ENCODE assay signal across 8 cellular contexts in genomic region chr12:64273527-64274403, GRCh38. TPM values are rescaled to one million over a fixed set of nuclear protein-coding genes. Genes with fewer than 3 reads are reported as not detected.
DNase-seq lines count a peak whose midpoint lies in the region; ATAC-seq and TF ChIP-seq lines count a peak whose summit lies in the region.

No MANE protein-coding gene starts in this region.

- H3K9ac ChIP-seq in SK-N-SH = no peak overlapping the region

- in situ Hi-C loops in GM13976 (cut with MboI; ENCODE audit: low sequenced_read_pairs, unreplicated experiment) = no loop called here

- H3K4me2 ChIP-seq in SK-N-SH = no peak overlapping the region

- H3K79me2 ChIP-seq in SK-N-SH (ENCODE audit: insufficient read depth) = no peaks in the 10 kb centered on the region

- intact Hi-C loops in vagina (cut with DNase I) = no loop called here

- no peaks in the 10 kb centered on the region for H3K4me1 ChIP-seq in SK-N-SH (ENCODE audit: control insufficient read depth in 1 of 2, insufficient read depth in 2 of 2, low read depth in 1 of 2, low read length in 1 of 2)
- no peaks in the 10 kb centered on the region for H3K4me1 ChIP-seq in iPS DF 6.9 (ENCODE audit: control insufficient read depth, insufficient read depth, low read length)
- no peaks in the 10 kb centered on the region for H3K4me1 ChIP-seq in vagina

- POLR2A ChIA-PET in SK-N-SH (lab: Yijun Ruan, JAX) = no interaction called here

- no peaks in the 10 kb centered on the region for H3K36me3 ChIP-seq in SK-N-SH (replicated peaks in 1 of 2; ENCODE audit: control insufficient read depth in 1 of 2, insufficient read depth in 2 of 2, low read length in 1 of 2)
- H3K36me3 ChIP-seq in iPS DF 6.9 (ENCODE audit: control insufficient read depth, insufficient read depth, low read length) = no peaks in the 10 kb centered on the region
- H3K36me3 ChIP-seq in vagina = no peaks in the 10 kb centered on the region

- no peak for TF ChIP-seq EP300 in SK-N-SH (IDR thresholded peaks at IDR 0.05; ENCODE audit: borderline replicate concordance in 1 of 2, low read depth in 1 of 2, low read length in 1 of 2)

- no peaks in the 10 kb centered on the region for H3K9me3 ChIP-seq in SK-N-SH
- no peaks in the 10 kb centered on the region for H3K9me3 ChIP-seq in iPS DF 6.9 (ENCODE audit: control insufficient read depth, insufficient read depth, low read length)
- no peaks in the 10 kb centered on the region for H3K9me3 ChIP-seq in vagina

- H3F3A ChIP-seq in SK-N-SH (replicated peaks; ENCODE audit: insufficient read depth) = no peaks in the 10 kb centered on the region

- H3K4me3 ChIP-seq in AG09309 (ENCODE audit: control insufficient read depth, low read depth, low read length) = no peak overlapping the region
- peak overlapping the region in 1 of 2 experiments; percentile 12; a peak in 1 of 4 replicates for H3K4me3 ChIP-seq in SK-N-SH (ENCODE audit: low read depth in 2 of 2, low read length in 1 of 2)
- H3K4me3 ChIP-seq in iPS DF 6.9 (ENCODE audit: low read length) = no peak overlapping the region
- no peak overlapping the region for H3K4me3 ChIP-seq in vagina

- no peaks in the 10 kb centered on the region for H3K9me2 ChIP-seq in SK-N-SH

- H3K27me3 ChIP-seq in SK-N-SH (ENCODE audit: insufficient read depth) (no peaks in the 10 kb centered on the region; the same call in 1 of the 2 replicates), iPS DF 6.9 (ENCODE audit: control insufficient read depth, insufficient read depth, low read length) (no peaks in the 10 kb centered on the region), vagina (no peaks in the 10 kb centered on the region)

- no peak overlapping the region for H2AFZ ChIP-seq in SK-N-SH (ENCODE audit: low read depth)

- TF ChIP-seq CTCF in AG09309 (IDR thresholded peaks at IDR 0.05; ENCODE audit: control insufficient read depth, insufficient read depth, low read depth, low read length, missing control alignments) = peak; percentile 57
- peak; percentile 14 for TF ChIP-seq CTCF in GM13976 (IDR thresholded peaks at IDR 0.05; ENCODE audit: borderline replicate concordance, control extremely low read depth, extremely low read depth, insufficient read depth, missing control alignments)
- TF ChIP-seq CTCF in SK-N-SH (IDR thresholded peaks at IDR 0.05) = peak; percentile 31; the same call in 1 of the 2 replicates
- peak in 1 of 3 experiments; percentile 7 for TF ChIP-seq CTCF in vagina (IDR thresholded peaks at IDR 0.05)

- no peaks in the 10 kb centered on the region for H4K20me1 ChIP-seq in SK-N-SH (ENCODE audit: insufficient read depth)

- CTCF ChIA-PET in SK-N-SH (lab: Yijun Ruan, JAX) = interaction anchor here (1.0 to 1.9 kb wide), 4 partner anchors 11 to 471 kb away, joined by 3 to 6 read pairs (median 4); no protein-coding TSS in a partner anchor

- TF ChIP-seq RAD21 in SK-N-SH (IDR thresholded peaks at IDR 0.05; ENCODE audit: low read length) = peak; percentile 57

- WGBS in SK-N-SH (ENCODE audit: low lambda C conversion rate) = 63% methylated on average over 11 of the region's 11 CpGs
- no CpG with 5 or more reads among the region's 11 CpGs for WGBS in iPS DF 6.9 (ENCODE audit: insufficient coverage, insufficient read length)

- no peak for TF ChIP-seq POLR2A in vagina (IDR thresholded peaks at IDR 0.05)

- H3K27ac ChIP-seq in SK-N-SH (ENCODE audit: low read depth in 2 of 2, low read length in 1 of 2) (no peak overlapping the region), iPS DF 6.9 (ENCODE audit: low read length) (no peak overlapping the region), vagina (no peak overlapping the region)

- DNase-seq in AG09309 (ENCODE audit: low read depth) = no peak
- DNase-seq in GM13976 (ENCODE audit: low spot score) = peak; percentile 27
- DNase-seq in SK-N-SH = peak; percentile 30
- DNase-seq in iPS DF 6.9 (ENCODE audit: low read depth, low spot score) = peak; percentile 58
- DNase-seq in vagina (ENCODE audit: extremely low spot score in 2 of 2) = no peak
- DNase-seq in NCI-H345 (lab: John Stamatoyannopoulos, UW) = no peak
- DNase-seq in NCI-H128 (lab: John Stamatoyannopoulos, UW; ENCODE audit: unreplicated experiment) = no peak

- ATAC-seq in HG03432 (IDR thresholded peaks at IDR 0.05; ENCODE audit: unreplicated experiment) = peak; percentile 81

TF ChIP-seq in SK-N-SH, 30 proteins besides CTCF, POLR2A, EP300 and RAD21:
- TF ChIP-seq IRF3 (IDR thresholded peaks at IDR 0.05; ENCODE audit: low read depth, low read length) = no peak
- 0 out of 2 replicates have a peak, but pooled peaks have one; percentile 13 for TF ChIP-seq SMC3 (IDR thresholded peaks at IDR 0.05; ENCODE audit: low read depth, low read length)
- TF ChIP-seq CHD2 (IDR thresholded peaks at IDR 0.05; ENCODE audit: low read length, partially characterized antibody) = no peak
- no peak for TF ChIP-seq REST (IDR thresholded peaks at IDR 0.05; ENCODE audit: low read depth, low read length)

RNA-seq across cellular contexts. Expression of gene KICS2, which starts 51.7 kb away (rescaled TPM):
- 3.7 and 4.1 TPM in 2 replicates for polyA plus RNA-seq in SK-N-SH (2012; rRNA removed)
- polyA plus RNA-seq in SK-N-SH (2012; cell fraction: cytosol; rRNA removed) = 3.8 TPM in 2 replicates
- 8.5 and 9.4 TPM in 2 replicates for polyA plus RNA-seq in SK-N-SH (2012; cell fraction: nucleus; rRNA removed)
- total RNA-seq in vagina = 9.6 TPM

Comparison
In these comparisons a context has a peak if more than half of its experiments do, and no peak if none do; other contexts are left out.
1. DNase-seq: peak in GM13976 (single experiment), SK-N-SH (single experiment) and iPS DF 6.9 (single experiment); none in AG09309 (single experiment), vagina (0 of 2), NCI-H345 (single experiment) and NCI-H128 (single experiment).